In the genomic region with DNA sequence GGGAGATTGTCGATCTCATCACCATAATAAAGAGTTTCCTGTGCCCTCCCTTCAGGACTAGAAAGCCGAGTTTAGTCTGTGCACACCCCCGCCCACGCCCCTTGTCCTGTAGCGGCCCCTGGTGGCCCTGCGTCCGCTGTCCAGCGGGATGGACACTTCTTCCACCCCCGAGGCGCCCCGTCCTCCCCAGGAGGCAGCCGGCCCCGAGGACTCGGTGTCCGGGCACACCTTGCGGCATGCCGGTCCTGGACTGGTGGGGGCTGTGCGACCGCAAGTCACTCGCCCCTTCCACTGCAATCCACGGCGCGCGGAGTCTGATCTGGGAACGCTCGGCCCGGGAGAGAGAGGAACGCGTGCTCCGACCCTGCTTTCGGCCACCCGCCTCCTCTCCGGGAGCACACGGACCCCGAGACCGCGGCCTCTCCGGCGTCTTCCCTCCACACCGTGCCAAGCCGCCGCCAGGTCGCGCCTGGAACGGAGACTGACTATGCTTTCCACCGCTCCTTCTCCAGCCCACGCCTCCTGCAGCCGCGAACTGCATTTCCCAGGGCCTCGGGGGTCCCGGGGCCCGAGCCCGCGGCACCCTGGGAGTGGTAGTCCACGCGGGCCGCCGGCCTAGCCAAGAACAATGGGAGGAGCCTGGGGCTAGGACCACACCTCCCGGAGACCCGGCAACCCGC, we compare ENCODE assay signal across 8 cellular contexts. TPM values are rescaled to one million over a fixed set of nuclear protein-coding genes. Genes with fewer than 3 reads are reported as not detected.
DNase-seq lines count a peak whose midpoint lies in the region; ATAC-seq, FAIRE-seq and TF ChIP-seq lines count a peak whose summit lies in the region.

No MANE protein-coding gene starts in this region.

- intact Hi-C loops in A673 (cut with micrococcal nuclease; ENCODE audit: unreplicated experiment) (loop anchor here (2.0 kb wide), 2 partner anchors 22 to 168 kb away; no protein-coding TSS in a partner anchor), kidney (cut with DNase I) (no loop called here)

- peak overlapping the region; percentile 96 for H3K4me3 ChIP-seq in A673 (ENCODE audit: low read depth, low read length, poor library complexity, severe bottlenecking)
- peak overlapping the region; percentile 76 to 87 for H3K4me3 ChIP-seq in kidney (ENCODE audit: low read length in 2 of 2)

- H3K36me3 ChIP-seq in A673 (ENCODE audit: insufficient read depth, low read length, poor library complexity, severe bottlenecking) (peaks cover 17% of the 10 kb centered on the region), kidney (ENCODE audit: control insufficient read depth in 1 of 2, insufficient read depth in 2 of 2, low read length in 2 of 2) (peaks cover 2 to 12% of the 10 kb centered on the region in 2 donors)

- peak overlapping the region; percentile 89 for H3K27ac ChIP-seq in A673 (ENCODE audit: low read depth, low read length, poor library complexity, severe bottlenecking)
- H3K27ac ChIP-seq in kidney (ENCODE audit: low read depth in 2 of 2, low read length in 2 of 2) = peak overlapping the region; percentile 79 to 84

- no peak for FAIRE-seq in kidney (lab: Jason Lieb, UNC)

- no peaks in the 10 kb centered on the region for H3K9me3 ChIP-seq in A673 (ENCODE audit: low read depth, low read length, poor library complexity, severe bottlenecking)
- H3K9me3 ChIP-seq in kidney (ENCODE audit: control insufficient read depth in 1 of 2, low read length in 2 of 2) = no peaks in the 10 kb centered on the region

- POLR2A ChIA-PET in A673 (lab: Charles Lee; ENCODE audit: low non-redundant PET) = no interaction called here

- no TSS peak for BruUV-seq in A673 (replicated peaks; lab: Mats Ljungman, UMichigan)

- peak overlapping the region; percentile 68 to 71 for H3K9ac ChIP-seq in kidney (ENCODE audit: low read length in 2 of 2)

- H3K4me1 ChIP-seq in A673 (ENCODE audit: insufficient read depth, low read length, poor library complexity, severe bottlenecking) (peaks cover 8% of the 10 kb centered on the region), kidney (ENCODE audit: control insufficient read depth in 1 of 2, insufficient read depth in 1 of 2, low read depth in 1 of 2, low read length in 2 of 2) (peaks cover 0 to 15% of the 10 kb centered on the region in 2 donors)

- ATAC-seq in GM18867 (IDR thresholded peaks at IDR 0.05; ENCODE audit: unreplicated experiment) = peak; percentile 64
- peak; percentile 51 for ATAC-seq in HG03103 (IDR thresholded peaks at IDR 0.05; ENCODE audit: low read depth, unreplicated experiment)
- peak; percentile 67 to 72 for ATAC-seq in activated CD4-positive, CD25-positive, alpha-beta regulatory T cell treated with anti-CD3 and anti-CD28 coated beads, Interleukin-2, amount 50 U/mL, for 24 hours

- TF ChIP-seq CTCF in A673 (conservative IDR thresholded peaks at IDR 0.05; ENCODE audit: low read depth, low read length) (peak; percentile 87), kidney (IDR thresholded peaks at IDR 0.05; ENCODE audit: borderline replicate concordance, extremely low read depth, insufficient read depth) (peak; percentile 74)

- CTCF ChIA-PET in A673 (lab: Charles Lee) = no interaction called here

- H3K27me3 ChIP-seq in A673 (replicated peaks; ENCODE audit: insufficient read depth, low read depth, low read length, poor library complexity) = no peaks in the 10 kb centered on the region

- DNase-seq in A673 (ENCODE audit: low spot score) = peak; percentile 98
- peak; percentile 99 for DNase-seq in NCI-H2227 treated with DMSO at 0.1 percent for 48 hours (lab: John Stamatoyannopoulos, UW)
- peak; percentile 79 to 88 for DNase-seq in cerebellar nuclear complex (lab: John Stamatoyannopoulos, UW)
- DNase-seq in kidney = peak; percentile 99
- DNase-seq in stimulated activated CD4-positive, alpha-beta T cell treated with anti-CD3 and anti-CD28 coated beads, Interleukin-15, amount 100 ng/mL, for 24 hours = peak; percentile 98

RNA-seq across cellular contexts. Expression of a gene that starts 0.7 kb away (rescaled TPM):
- total RNA-seq in A673 (2021) (49.1 and 51.0 TPM in 2 replicates), kidney (40.8 TPM)
- polyA plus RNA-seq in kidney (ENCODE audit: insufficient read depth, low read depth, low replicate concordance) = 14.8 TPM

RNA-seq across cellular contexts. Expression of a gene that starts 12.8 kb away (rescaled TPM):
- not detected in 2 replicates for total RNA-seq in A673 (2021)
- total RNA-seq in kidney = 1.8 TPM
- polyA plus RNA-seq in kidney (ENCODE audit: insufficient read depth, low read depth, low replicate concordance) = not detected

RNA-seq across cellular contexts. Expression of a gene that starts 25.1 kb away (rescaled TPM):
- total RNA-seq in A673 (2021) (4.9 and 5.8 TPM in 2 replicates), kidney (22.3 TPM)
- polyA plus RNA-seq in kidney (ENCODE audit: insufficient read depth, low read depth, low replicate concordance) = 26.0 TPM

RNA-seq across cellular contexts. Expression of a gene that starts 28.1 kb away (rescaled TPM):
- total RNA-seq in A673 (2021) = 20.4 and 21.0 TPM in 2 replicates
- 27.4 TPM for total RNA-seq in kidney
- polyA plus RNA-seq in kidney (ENCODE audit: insufficient read depth, low read depth, low replicate concordance) = 47.7 TPM

RNA-seq across cellular contexts. Expression of a gene that starts 28.3 kb away (rescaled TPM):
- total RNA-seq in A673 (2021) = 58.8 and 67.7 TPM in 2 replicates
- 84.0 TPM for total RNA-seq in kidney
- polyA plus RNA-seq in kidney (ENCODE audit: insufficient read depth, low read depth, low replicate concordance) = 185 TPM

Comparison
In these comparisons a context has a peak if more than half of its experiments do, and no peak if none do; other contexts are left out.
1. Peak in every context shown above with its lines: DNase-seq, ATAC-seq, H3K4me3 ChIP-seq and H3K27ac ChIP-seq.